In genomic region chr4:4864940-4865704, GRCh38 we compare ENCODE assay signal across 16 cellular contexts. TPM values are rescaled to one million over a fixed set of nuclear protein-coding genes. Genes with fewer than 3 reads are reported as not detected.
DNase-seq lines count a peak whose midpoint lies in the region; ATAC-seq, FAIRE-seq and TF ChIP-seq lines count a peak whose summit lies in the region.
"Had no signal": no experiment of that assay in that cellular context is flagged by ENCODE, and none has a peak within 500 bp of the region (broad histone marks: within the 10 kb centered on the region; RNA-seq: fewer than 3 reads in every experiment).

No MANE protein-coding gene starts in this region.

- TF ChIP-seq CTCF in AG09309 (IDR thresholded peaks at IDR 0.05; ENCODE audit: control insufficient read depth, insufficient read depth, low read depth, low read length, missing control alignments) (no peak), H1 (IDR thresholded peaks at IDR 0.05; ENCODE audit: control extremely low read depth in 1 of 3, insufficient read depth in 1 of 3, low read depth in 1 of 3, low read length in 3 of 3) (no peak), nephron progenitor cell (IDR thresholded peaks at IDR 0.05) (no peak), foreskin fibroblast (IDR thresholded peaks at IDR 0.05; ENCODE audit: low read depth, low read length) (no peak)

- H3K27ac ChIP-seq in HUES6 (ENCODE audit: low read depth, low read length) (no peak overlapping the region), H1 (ENCODE audit: low read depth, low read length) (no peak overlapping the region)
- no peak overlapping the region for H3K27ac ChIP-seq in CD8-positive, alpha-beta memory T cell (ENCODE audit: low read depth, low read length)
- H3K27ac ChIP-seq: C4-2B, psoas muscle had no signal

- H3K36me3 ChIP-seq in HUES6 (ENCODE audit: control insufficient read depth, insufficient read depth, low read length): no peaks in the 10 kb centered on the region; the same call in 1 of the 2 replicates
- H3K36me3 ChIP-seq in H1 (ENCODE audit: control insufficient read depth in 2 of 4, insufficient read depth in 4 of 4, low read length in 3 of 4): peaks cover 0 to 5% (median 0%) of the 10 kb centered on the region in 4 experiments; a peak in 1 of 8 replicates
- no peaks in the 10 kb centered on the region for H3K36me3 ChIP-seq in CD8-positive, alpha-beta memory T cell (ENCODE audit: insufficient read depth, low read length)

- peak overlapping the region; percentile 87 for H3K4me3 Mint-ChIP-seq in nephron progenitor cell
- H3K4me3 Mint-ChIP-seq in CD8-positive, alpha-beta memory T cell: no peak overlapping the region
- H3K4me3 Mint-ChIP-seq: activated CD8-positive, alpha-beta memory T cell treated with anti-CD3 and anti-CD28 coated beads, Interleukin-2, amount 10 ng/mL, durations not matched to agents 7 days and 5 days had no signal

- peaks cover 50% of the 10 kb centered on the region for H3K4me1 ChIP-seq in HUES6 (ENCODE audit: control insufficient read depth, insufficient read depth, low read length)
- peaks cover 0 to 25% (median 11%) of the 10 kb centered on the region in 4 experiments; a peak in 5 of 7 replicates for H3K4me1 ChIP-seq in H1 (replicated peaks in 1 of 4; ENCODE audit: control insufficient read depth in 3 of 4, insufficient read depth in 4 of 4, low read length in 3 of 4)
- H3K4me1 ChIP-seq in CD8-positive, alpha-beta memory T cell (ENCODE audit: insufficient read depth, low read length): peaks cover 9% of the 10 kb centered on the region

- H3K9me3 ChIP-seq in HUES6 (ENCODE audit: control insufficient read depth, insufficient read depth, low read depth, low read length) (no peaks in the 10 kb centered on the region), H1 (ENCODE audit: insufficient read depth in 2 of 2, low read depth in 1 of 2, low read length in 1 of 2) (no peaks in the 10 kb centered on the region)
- no peaks in the 10 kb centered on the region for H3K9me3 ChIP-seq in CD8-positive, alpha-beta memory T cell (ENCODE audit: low read length)
- H3K9me3 ChIP-seq: psoas muscle had no signal

- no peaks in the 10 kb centered on the region for H3K79me2 ChIP-seq in H1 (ENCODE audit: control insufficient read depth in 1 of 2, insufficient read depth in 2 of 2, low read length in 2 of 2)

- peaks cover 15% of the 10 kb centered on the region for H3K36me3 Mint-ChIP-seq in nephron progenitor cell (ENCODE audit: low read depth)
- no peaks in the 10 kb centered on the region for H3K36me3 Mint-ChIP-seq in CD8-positive, alpha-beta memory T cell

- no peak overlapping the region for H3K56ac ChIP-seq in H1 (replicated peaks; ENCODE audit: insufficient read length, low read depth, low read length)

- H3K27me3 ChIP-seq in HUES6 (ENCODE audit: control insufficient read depth, insufficient read depth, low read length) (peaks cover 100% of the 10 kb centered on the region), H1 (replicated peaks in 1 of 4; ENCODE audit: control insufficient read depth in 3 of 4, extremely low read depth in 1 of 4, insufficient read depth in 3 of 4, low read length in 3 of 4) (peaks cover 99 to 100% (median 99%) of the 10 kb centered on the region in 4 experiments)
- H3K27me3 ChIP-seq in CD8-positive, alpha-beta memory T cell (ENCODE audit: insufficient read depth, low read length, poor library complexity, severe bottlenecking): peaks cover 57% of the 10 kb centered on the region

- peaks cover 62% of the 10 kb centered on the region for H3K4me1 Mint-ChIP-seq in nephron progenitor cell
- peaks cover 16 to 32% (median 19%) of the 10 kb centered on the region in 3 donors for H3K4me1 Mint-ChIP-seq in CD8-positive, alpha-beta memory T cell

- no peak overlapping the region for H2BK12ac ChIP-seq in H1 (ENCODE audit: low read depth, low read length)

- CTCF ChIA-PET in H1 (lab: Charles Lee; ENCODE audit: partially characterized antibody): interaction anchor here (0.8 to 2.2 kb wide), 5 partner anchors 11 to 183 kb away, joined by 3 to 8 read pairs (median 3); no protein-coding TSS in a partner anchor
- CTCF ChIA-PET in CD8-positive, alpha-beta memory T cell (lab: Charles Lee): no interaction called here

- no peak overlapping the region for H3K23ac ChIP-seq in H1 (ENCODE audit: insufficient read length)

- H3K4me3 ChIP-seq in AG09309 (ENCODE audit: control insufficient read depth, low read depth, low read length) (peak overlapping the region; percentile 27; the same call in 1 of the 2 replicates), HUES6 (ENCODE audit: low read depth, low read length) (peak overlapping the region; percentile 45; the same call in 1 of the 2 replicates), H1 (ENCODE audit: extremely low read depth in 1 of 4, insufficient read depth in 2 of 4, low read depth in 3 of 4, low read length in 4 of 4) (no peak overlapping the region), foreskin fibroblast (ENCODE audit: low read depth in 1 of 2, low read length in 2 of 2) (peak overlapping the region in 1 of 2 donors; percentile 27)
- H3K4me3 ChIP-seq in CD8-positive, alpha-beta memory T cell (ENCODE audit: low read length): no peak overlapping the region

- H3K14ac ChIP-seq in H1 (ENCODE audit: insufficient read length): no peak overlapping the region

- no peak for TF ChIP-seq POLR2A in H1 (IDR thresholded peaks at IDR 0.05; ENCODE audit: control extremely low read depth in 1 of 2, low read depth in 2 of 2, low read length in 2 of 2)

- no peaks in the 10 kb centered on the region for H3K9me3 Mint-ChIP-seq in nephron progenitor cell
- peaks cover 0 to 7% (median 2%) of the 10 kb centered on the region in 5 donors for H3K9me3 Mint-ChIP-seq in CD8-positive, alpha-beta memory T cell
- H3K9me3 Mint-ChIP-seq: stimulated activated effector memory CD8-positive, alpha-beta T cell treated with anti-CD3 and anti-CD28 coated beads, Interleukin-12 subunit alpha, Interleukin-12 subunit beta, amount 100 ng/mL, for 72 hours had no signal

- no peak for TF ChIP-seq RAD21 in H1 (IDR thresholded peaks at IDR 0.05 in 1 of 2, conservative IDR thresholded peaks at IDR 0.05 in 1 of 2; ENCODE audit: low read depth in 2 of 2, low read length in 2 of 2)

- H3K27ac Mint-ChIP-seq in nephron progenitor cell: no peak overlapping the region
- H3K27ac Mint-ChIP-seq in CD8-positive, alpha-beta memory T cell: peak overlapping the region in 1 of 8 donors; percentile 1
- H3K27ac Mint-ChIP-seq: stimulated activated effector memory CD8-positive, alpha-beta T cell treated with anti-CD3 and anti-CD28 coated beads, Interleukin-12 subunit alpha, Interleukin-12 subunit beta, amount 100 ng/mL, for 72 hours had no signal

- peaks cover 44 to 59% of the 10 kb centered on the region in 2 experiments for H4K20me1 ChIP-seq in H1 (replicated peaks in 1 of 2; ENCODE audit: control insufficient read depth in 1 of 2, insufficient read depth in 2 of 2, low read length in 2 of 2)

- peak overlapping the region; percentile 6 for H3K9ac ChIP-seq in HUES6 (ENCODE audit: low read length)
- no peak overlapping the region for H3K9ac ChIP-seq in H1 (replicated peaks in 1 of 4; ENCODE audit: extremely low read depth in 1 of 4, low read depth in 3 of 4, low read length in 3 of 4)

- H2BK5ac ChIP-seq in H1 (ENCODE audit: low read depth, low read length): no peak overlapping the region

- DNase-seq in AG09309 (ENCODE audit: low read depth): no peak
- DNase-seq in H1 (ENCODE audit: low read depth in 1 of 2, low spot score in 2 of 2): peak in 1 of 2 experiments; percentile 64
- DNase-seq in nephron progenitor cell: no peak
- DNase-seq in CD8-positive, alpha-beta memory T cell: no peak
- DNase-seq in foreskin fibroblast: no peak
- no peak for DNase-seq in NCI-H1930 (lab: John Stamatoyannopoulos, UW)
- DNase-seq: activated CD8-positive, alpha-beta memory T cell treated with anti-CD3 and anti-CD28 coated beads, Interleukin-2, amount 10 ng/mL, durations not matched to agents 7 days and 5 days; aorta; hippocampal formation; NCI-H510A treated with DMSO at 0.1 percent for 48 hours; T-helper 9 cell had no signal

- no peak for TF ChIP-seq EP300 in H1 (IDR thresholded peaks at IDR 0.05; ENCODE audit: borderline replicate concordance in 1 of 2, low read depth in 2 of 2, low read length in 2 of 2)

- no peak overlapping the region for H4K91ac ChIP-seq in H1 (replicated peaks; ENCODE audit: insufficient read length, low read length)

- H2BK120ac ChIP-seq in H1 (replicated peaks; ENCODE audit: low read depth, low read length): no peak overlapping the region

- H3K27me3 Mint-ChIP-seq in nephron progenitor cell (ENCODE audit: low read depth, poor library complexity): peaks cover 44% of the 10 kb centered on the region
- peaks cover 68 to 70% of the 10 kb centered on the region in 2 donors for H3K27me3 Mint-ChIP-seq in CD8-positive, alpha-beta memory T cell

- no peak overlapping the region for H3K4ac ChIP-seq in H1 (replicated peaks; ENCODE audit: insufficient read length, low read depth, low read length)

- no peak overlapping the region for H2BK20ac ChIP-seq in H1 (ENCODE audit: low read length)

- WGBS in H1 (ENCODE audit: extremely low coverage in 1 of 2, insufficient coverage in 1 of 2, insufficient read length in 1 of 2, insufficient replicate concordance in 2 of 2, low coverage in 1 of 2, low lambda C conversion rate in 2 of 2, missing lambda C conversion rate in 1 of 2), 2 experiments: 8% methylated on average over 42 of the region's 43 CpGs; no CpG with 5 or more reads in 1 of the 2 experiments

- H2AFZ ChIP-seq in H1 (ENCODE audit: low read length): no peak overlapping the region

- POLR2A ChIA-PET in H1 (lab: Charles Lee; ENCODE audit: partially characterized antibody): interaction anchor here (0.8 to 1.1 kb wide), 3 partner anchors 7 to 314 kb away, joined by 3 to 4 read pairs (median 3); no protein-coding TSS in a partner anchor
- POLR2A ChIA-PET in CD8-positive, alpha-beta memory T cell (lab: Charles Lee): no interaction called here

- no peak for FAIRE-seq in H1 (lab: Jason Lieb, UNC)

- no peaks in the 10 kb centered on the region for H3K79me1 ChIP-seq in H1 (ENCODE audit: low read depth, low read length)

- H3K18ac ChIP-seq in H1 (ENCODE audit: extremely low read depth, low read length): no peak overlapping the region

- H3K4me2 ChIP-seq in H1 (ENCODE audit: insufficient read depth in 1 of 2, low read depth in 2 of 2, low read length in 2 of 2): peak overlapping the region in 1 of 2 experiments; percentile 75; a peak in 1 of 4 replicates

- no peak for ATAC-seq in GM18520 (IDR thresholded peaks at IDR 0.05; ENCODE audit: unreplicated experiment)
- ATAC-seq: activated CD8-positive, alpha-beta memory T cell treated with anti-CD3 and anti-CD28 coated beads, Interleukin-2, amount 10 ng/mL, durations not matched to agents 7 days and 5 days; psoas muscle; stimulated activated effector memory CD8-positive, alpha-beta T cell treated with anti-CD3 and anti-CD28 coated beads, Interleukin-12 subunit alpha, Interleukin-12 subunit beta, amount 100 ng/mL, for 72 hours had no signal

- peaks cover 8% of the 10 kb centered on the region; the same call in 1 of the 2 replicates for H3K23me2 ChIP-seq in H1 (ENCODE audit: low read depth, low read length)

- H4K8ac ChIP-seq in H1 (ENCODE audit: extremely low read depth, insufficient read depth, low read length): peak overlapping the region; percentile 11; the same call in 1 of the 2 replicates

- no peak overlapping the region for H2AK5ac ChIP-seq in H1 (ENCODE audit: low read depth, low read length)

- no peak overlapping the region for H4K5ac ChIP-seq in H1 (ENCODE audit: insufficient read length, low read depth, low read length)

- H2BK15ac ChIP-seq in H1 (ENCODE audit: low read length): no peak overlapping the region; the same call in 1 of the 2 replicates

RNA-seq across cellular contexts. Expression of gene MSX1, which starts 5.7 kb away (rescaled TPM):
- not detected in 2 replicates for total RNA-seq in H1 (2021; fragmentation: NEBNext Ultra II Directional; extraction: Animal tissue kit (Norgen Biotek cat#: 25700))
- 0.47 and 0.75 TPM in 2 replicates for polyA plus RNA-seq in H1 (2011; rRNA removed)
- 0.34 TPM for polyA plus RNA-seq in H1 (2011; cell fraction: cytosol; rRNA removed)
- 2.0 TPM for polyA plus RNA-seq in H1 (2011; cell fraction: nucleus; rRNA removed)
- 0.23 to 0.44 TPM (median 0.34 TPM) in 4 replicates for polyA plus RNA-seq in H1 (2012, experiment 1 of 2)
- 0.55 TPM for polyA plus RNA-seq in H1 (2012, experiment 2 of 2)
- 0.24 TPM for polyA plus RNA-seq in H1 (2013, experiment 1 of 2)
- 0.26 TPM for polyA plus RNA-seq in H1 (2013, experiment 2 of 2)
- not detected in 2 replicates for polyA minus RNA-seq in H1 (2011; rRNA and poly(A)+ RNA removed)
- not detected for polyA minus RNA-seq in H1 (2011; cell fraction: cytosol; rRNA and poly(A)+ RNA removed)
- 0.30 TPM for polyA minus RNA-seq in H1 (2011; cell fraction: nucleus; rRNA and poly(A)+ RNA removed)
- total RNA-seq in CD8-positive, alpha-beta memory T cell: under 1 TPM; 0.11 to 0.24 TPM
- polyA plus RNA-seq in CD8-positive, alpha-beta memory T cell: not detected

Comparison
In these comparisons a context has a peak if more than half of its experiments do, and no peak if none do; other contexts are left out.
1. H3K4me3 ChIP-seq: peak in AG09309 (single experiment) and HUES6 (single experiment); none in H1 (0 of 4) and CD8-positive, alpha-beta memory T cell (single experiment).